Comparison of ENCODE assay signal across 1 cellular context in the genomic region with DNA sequence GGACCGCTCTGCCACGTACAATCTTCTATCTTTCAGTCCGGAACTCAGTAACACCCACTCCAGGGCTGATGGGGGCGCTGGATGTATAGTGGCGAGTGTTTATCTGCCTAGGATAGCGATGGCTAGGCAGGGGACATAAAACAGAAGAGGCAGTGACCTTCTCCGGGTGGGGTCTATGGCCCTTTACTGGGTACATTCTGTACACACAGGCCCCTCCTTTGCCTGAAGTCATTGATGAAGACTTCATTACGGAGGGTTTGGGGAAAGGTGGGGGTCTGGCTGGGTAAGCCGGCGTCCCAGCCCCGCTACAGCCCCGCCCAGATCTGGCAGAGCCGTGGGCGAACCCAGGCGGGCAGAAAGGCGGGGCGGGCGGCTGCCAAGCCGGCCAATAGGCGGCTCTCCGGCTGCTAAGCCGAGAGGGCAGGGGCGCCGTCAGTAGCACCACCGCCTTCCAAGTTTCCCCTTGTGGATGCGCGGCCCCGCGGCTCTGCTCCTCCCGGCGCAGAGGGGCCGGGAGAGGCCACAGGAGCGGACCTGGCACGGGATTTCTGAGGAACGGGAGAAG.
TF ChIP-seq lines count a peak whose summit lies in the region.

A gene with protein sequence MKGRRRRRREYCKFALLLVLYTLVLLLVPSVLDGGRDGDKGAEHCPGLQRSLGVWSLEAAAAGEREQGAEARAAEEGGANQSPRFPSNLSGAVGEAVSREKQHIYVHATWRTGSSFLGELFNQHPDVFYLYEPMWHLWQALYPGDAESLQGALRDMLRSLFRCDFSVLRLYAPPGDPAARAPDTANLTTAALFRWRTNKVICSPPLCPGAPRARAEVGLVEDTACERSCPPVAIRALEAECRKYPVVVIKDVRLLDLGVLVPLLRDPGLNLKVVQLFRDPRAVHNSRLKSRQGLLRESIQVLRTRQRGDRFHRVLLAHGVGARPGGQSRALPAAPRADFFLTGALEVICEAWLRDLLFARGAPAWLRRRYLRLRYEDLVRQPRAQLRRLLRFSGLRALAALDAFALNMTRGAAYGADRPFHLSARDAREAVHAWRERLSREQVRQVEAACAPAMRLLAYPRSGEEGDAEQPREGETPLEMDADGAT (plus strand): TSS at position 435 of the 565 bp plus-strand sequence. CDS start 167 bp downstream, outside the sequence.

TF ChIP-seq in A549, 52 proteins besides CTCF, POLR2A, EP300 and RAD21 (continued from another document):
- TF ChIP-seq, protein P1, sequence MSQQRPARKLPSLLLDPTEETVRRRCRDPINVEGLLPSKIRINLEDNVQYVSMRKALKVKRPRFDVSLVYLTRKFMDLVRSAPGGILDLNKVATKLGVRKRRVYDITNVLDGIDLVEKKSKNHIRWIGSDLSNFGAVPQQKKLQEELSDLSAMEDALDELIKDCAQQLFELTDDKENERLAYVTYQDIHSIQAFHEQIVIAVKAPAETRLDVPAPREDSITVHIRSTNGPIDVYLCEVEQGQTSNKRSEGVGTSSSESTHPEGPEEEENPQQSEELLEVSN (IDR thresholded peaks at IDR 0.05; ENCODE audit: borderline replicate concordance, low read depth) = no peak
- TF ChIP-seq SMC3 (IDR thresholded peaks at IDR 0.05) (peak; percentile 45; the same call in 2 of the 3 replicates), EHMT2 (IDR thresholded peaks at IDR 0.05; ENCODE audit: low read depth) (no peak), HDAC2 (IDR thresholded peaks at IDR 0.05) (no peak), FOSB (CRISPR knock-in tag; IDR thresholded peaks at IDR 0.05) (no peak), HOXB13 (CRISPR knock-in tag; IDR thresholded peaks at IDR 0.05; ENCODE audit: low read depth) (no peak), HOXA7 (CRISPR knock-in tag; IDR thresholded peaks at IDR 0.05) (no peak), MAFK (IDR thresholded peaks at IDR 0.05; ENCODE audit: partially characterized antibody) (no peak), JUN (IDR thresholded peaks at IDR 0.05) (peak in 1 of 2 experiments; percentile 49; a peak in 1 of 5 replicates), FOXS1 (CRISPR knock-in tag; IDR thresholded peaks at IDR 0.05) (no peak), MYC (IDR thresholded peaks at IDR 0.05; ENCODE audit: borderline replicate concordance, low read length) (no peak)
- TF ChIP-seq, protein P2, sequence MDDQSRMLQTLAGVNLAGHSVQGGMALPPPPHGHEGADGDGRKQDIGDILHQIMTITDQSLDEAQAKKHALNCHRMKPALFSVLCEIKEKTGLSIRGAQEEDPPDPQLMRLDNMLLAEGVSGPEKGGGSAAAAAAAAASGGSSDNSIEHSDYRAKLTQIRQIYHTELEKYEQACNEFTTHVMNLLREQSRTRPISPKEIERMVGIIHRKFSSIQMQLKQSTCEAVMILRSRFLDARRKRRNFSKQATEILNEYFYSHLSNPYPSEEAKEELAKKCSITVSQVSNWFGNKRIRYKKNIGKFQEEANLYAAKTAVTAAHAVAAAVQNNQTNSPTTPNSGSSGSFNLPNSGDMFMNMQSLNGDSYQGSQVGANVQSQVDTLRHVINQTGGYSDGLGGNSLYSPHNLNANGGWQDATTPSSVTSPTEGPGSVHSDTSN (IDR thresholded peaks at IDR 0.05) = no peak
- TF ChIP-seq, protein P3, sequence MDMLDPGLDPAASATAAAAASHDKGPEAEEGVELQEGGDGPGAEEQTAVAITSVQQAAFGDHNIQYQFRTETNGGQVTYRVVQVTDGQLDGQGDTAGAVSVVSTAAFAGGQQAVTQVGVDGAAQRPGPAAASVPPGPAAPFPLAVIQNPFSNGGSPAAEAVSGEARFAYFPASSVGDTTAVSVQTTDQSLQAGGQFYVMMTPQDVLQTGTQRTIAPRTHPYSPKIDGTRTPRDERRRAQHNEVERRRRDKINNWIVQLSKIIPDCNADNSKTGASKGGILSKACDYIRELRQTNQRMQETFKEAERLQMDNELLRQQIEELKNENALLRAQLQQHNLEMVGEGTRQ (IDR thresholded peaks at IDR 0.05) = no peak
